ENCODE assay signal across 11 cellular contexts in genomic region chr1:41698916-41699860, GRCh38.
DNase-seq lines count a peak whose midpoint lies in the region; ATAC-seq, FAIRE-seq and TF ChIP-seq lines count a peak whose summit lies in the region.
"Had no signal": no experiment of that assay in that cellular context is flagged by ENCODE, and none has a peak within 500 bp of the region (broad histone marks: within the 10 kb centered on the region; RNA-seq: fewer than 3 reads in every experiment).

No MANE protein-coding gene starts in this region.

- peak in 1 of 2 donors; percentile 31 for ATAC-seq in activated naive CD4-positive, alpha-beta T cell treated with anti-CD3 and anti-CD28 coated beads, Interleukin-2, amount 50 U/mL, for 72 hours
- ATAC-seq in GM21381 (IDR thresholded peaks at IDR 0.05; ENCODE audit: unreplicated experiment), result peak; percentile 75
- peak; percentile 68 for ATAC-seq in HG03469 (IDR thresholded peaks at IDR 0.05; ENCODE audit: unreplicated experiment)
- ATAC-seq: left colon had no signal

- FAIRE-seq in GM12891 (lab: Jason Lieb, UNC), result no peak

- H3K27ac Mint-ChIP-seq in activated naive CD4-positive, alpha-beta T cell treated with anti-CD3 and anti-CD28 coated beads, Interleukin-2, amount 50 U/mL, for 72 hours, result peak overlapping the region; percentile 44 to 55
- H3K27ac Mint-ChIP-seq: activated naive CD8-positive, alpha-beta T cell treated with anti-CD3 and anti-CD28 coated beads, Interleukin-2, amount 10 ng/mL, durations not matched to agents 7 days and 5 days; stimulated activated naive CD8-positive, alpha-beta T cell treated with anti-CD3 and anti-CD28 coated beads, Interleukin-15, Interleukin-2, amounts not matched to agents 100 ng/mL and 50 ng/mL, for 24 hours had no signal

- no peaks in the 10 kb centered on the region for H3K36me3 Mint-ChIP-seq in activated naive CD4-positive, alpha-beta T cell treated with anti-CD3 and anti-CD28 coated beads, Interleukin-2, amount 50 U/mL, for 72 hours
- H3K36me3 Mint-ChIP-seq: activated naive CD8-positive, alpha-beta T cell treated with anti-CD3 and anti-CD28 coated beads, Interleukin-2, amount 10 ng/mL, durations not matched to agents 7 days and 5 days had no signal

- TF ChIP-seq POLR2A in GM12891 (IDR thresholded peaks at IDR 0.05; ENCODE audit: low read depth, low read length), result no peak

- no peak for DNase-seq in activated naive CD4-positive, alpha-beta T cell treated with anti-CD3 and anti-CD28 coated beads, Interleukin-2, amount 50 U/mL, for 72 hours (ENCODE audit: low spot score in 2 of 2)
- DNase-seq in activated naive CD4-positive, alpha-beta T cell (lab: John Stamatoyannopoulos, UW), result no peak
- peak; percentile 23 for DNase-seq in stimulated activated CD8-positive, alpha-beta memory T cell treated with anti-CD3 and anti-CD28 coated beads, Interleukin-4, amount 100 ng/mL, for 24 hours (ENCODE audit: low read depth)
- DNase-seq in NCI-H1105 (lab: John Stamatoyannopoulos, UW) (no peak), SW 1271 (lab: John Stamatoyannopoulos, UW) (no peak), GM12891 (ENCODE audit: insufficient read length, low spot score) (no peak)
- DNase-seq: activated naive CD8-positive, alpha-beta T cell treated with anti-CD3 and anti-CD28 coated beads, Interleukin-2, amount 10 ng/mL, durations not matched to agents 7 days and 5 days had no signal

- H3K9me3 Mint-ChIP-seq in activated naive CD4-positive, alpha-beta T cell treated with anti-CD3 and anti-CD28 coated beads, Interleukin-2, amount 50 U/mL, for 72 hours, result no peaks in the 10 kb centered on the region
- H3K9me3 Mint-ChIP-seq: activated naive CD8-positive, alpha-beta T cell treated with anti-CD3 and anti-CD28 coated beads, Interleukin-2, amount 10 ng/mL, durations not matched to agents 7 days and 5 days; stimulated activated naive CD8-positive, alpha-beta T cell treated with anti-CD3 and anti-CD28 coated beads, Interleukin-15, Interleukin-2, amounts not matched to agents 100 ng/mL and 50 ng/mL, for 24 hours had no signal

TF ChIP-seq in GM12891, 5 proteins besides CTCF, POLR2A, EP300 and RAD21:
- TF ChIP-seq POU2F2 (IDR thresholded peaks at IDR 0.05; ENCODE audit: low read depth, low read length) (no peak), SPI1 (IDR thresholded peaks at IDR 0.05; ENCODE audit: low read depth, low read length) (no peak), POLR2AphosphoS5 (IDR thresholded peaks at IDR 0.05; ENCODE audit: low read depth, low read length) (no peak), TAF1 (IDR thresholded peaks at IDR 0.05; ENCODE audit: low read depth, low read length) (no peak), PAX5 (IDR thresholded peaks at IDR 0.05; ENCODE audit: insufficient read depth, low read length, severe bottlenecking) (no peak)
